In genomic region chr10:79285315-79286185, GRCh38 we compare ENCODE assay signal across 8 cellular contexts.
DNase-seq lines count a peak whose midpoint lies in the region; ATAC-seq and TF ChIP-seq lines count a peak whose summit lies in the region.

No MANE protein-coding gene starts in this region.

- no peaks in the 10 kb centered on the region for H3K79me1 ChIP-seq in mesendoderm (ENCODE audit: low read length)

- intact Hi-C loops in CD14-positive monocyte (cut with micrococcal nuclease), result loop anchor here in 1 of 2 donors (10.0 kb wide), 1 partner anchor 159 kb away; the partner anchor contains the start of gene ZCCHC24
- intact Hi-C loops in sigmoid colon (cut with DNase I), result no loop called here

- no peak overlapping the region for H2BK5ac ChIP-seq in mesendoderm (ENCODE audit: low read length)

- no peak overlapping the region for H2BK15ac ChIP-seq in mesendoderm (replicated peaks; ENCODE audit: low read depth)

- no peak overlapping the region for H3K23ac ChIP-seq in mesendoderm (ENCODE audit: low read length)

- H4K8ac ChIP-seq in mesendoderm (ENCODE audit: low read depth, low read length), result no peak overlapping the region

- no peaks in the 10 kb centered on the region for H3K79me2 ChIP-seq in mesendoderm (ENCODE audit: control insufficient read depth, insufficient read depth, low read length)

- H3K4me3 Mint-ChIP-seq in CD14-positive monocyte (peak overlapping the region; percentile 52 to 76), type B pancreatic cell (no peak overlapping the region)
- H3K4me3 Mint-ChIP-seq in activated naive CD8-positive, alpha-beta T cell treated with anti-CD3 and anti-CD28 coated beads, Interleukin-2, amount 50 U/mL, for 24 hours, result peak overlapping the region; percentile 58

- H3K9me3 ChIP-seq in sigmoid colon (no peaks in the 10 kb centered on the region), WERI-Rb-1 (ENCODE audit: severe bottlenecking) (no peaks in the 10 kb centered on the region)

- TF ChIP-seq POLR2A in sigmoid colon (IDR thresholded peaks at IDR 0.05), result no peak

- H2BK120ac ChIP-seq in mesendoderm (ENCODE audit: low read depth, low read length), result no peak overlapping the region

- DNase-seq in CD14-positive monocyte (ENCODE audit: low spot score), result no peak
- DNase-seq in activated naive CD8-positive, alpha-beta T cell treated with anti-CD3 and anti-CD28 coated beads, Interleukin-2, amount 50 U/mL, for 24 hours, result peak; percentile 49
- DNase-seq in sigmoid colon, result no peak
- no peak for DNase-seq in mesendoderm
- no peak for DNase-seq in type B pancreatic cell (ENCODE audit: extremely low spot score, unreplicated experiment)
- DNase-seq in WERI-Rb-1, result no peak

- H3K9ac ChIP-seq in mesendoderm (ENCODE audit: low read length), result no peak overlapping the region

- H3K4me3 ChIP-seq in sigmoid colon, result no peak overlapping the region
- no peak overlapping the region for H3K4me3 ChIP-seq in mesendoderm (ENCODE audit: low read length)
- no peak overlapping the region for H3K4me3 ChIP-seq in WERI-Rb-1 (ENCODE audit: low read depth, low read length)

- no peak for TF ChIP-seq EP300 in sigmoid colon (IDR thresholded peaks at IDR 0.05)

- H3K27me3 ChIP-seq in sigmoid colon (no peaks in the 10 kb centered on the region), mesendoderm (ENCODE audit: insufficient read depth, low read length, poor library complexity) (no peaks in the 10 kb centered on the region), WERI-Rb-1 (ENCODE audit: insufficient read depth, low read depth, severe bottlenecking) (no peaks in the 10 kb centered on the region)

- no peak overlapping the region for H3K4ac ChIP-seq in mesendoderm (ENCODE audit: low read depth, low read length)

- H3K27ac Mint-ChIP-seq in CD14-positive monocyte (peak overlapping the region; percentile 94 to 99 (median 99)), type B pancreatic cell (no peak overlapping the region)
- H3K27ac Mint-ChIP-seq in activated naive CD8-positive, alpha-beta T cell treated with anti-CD3 and anti-CD28 coated beads, Interleukin-2, amount 50 U/mL, for 24 hours, result peak overlapping the region; percentile 79

- H3K27ac ChIP-seq in sigmoid colon, result peak overlapping the region; percentile 59 to 72 (median 62)
- H3K27ac ChIP-seq in mesendoderm (ENCODE audit: low read depth, low read length), result no peak overlapping the region
- H3K27ac ChIP-seq in WERI-Rb-1, result no peak overlapping the region

- no peak overlapping the region for H4K5ac ChIP-seq in mesendoderm (ENCODE audit: low read length)

- no peak overlapping the region for H3K4me2 ChIP-seq in mesendoderm (ENCODE audit: low read length)

- peaks cover 0 to 49% (median 16%) of the 10 kb centered on the region in 4 donors for H3K36me3 ChIP-seq in sigmoid colon
- H3K36me3 ChIP-seq in mesendoderm (ENCODE audit: control insufficient read depth, insufficient read depth, low read length), result peaks cover 2% of the 10 kb centered on the region
- H3K36me3 ChIP-seq in WERI-Rb-1, result peaks cover 70% of the 10 kb centered on the region

- H3K27me3 Mint-ChIP-seq in CD14-positive monocyte (ENCODE audit: low read depth in 3 of 3), result peaks cover 0 to 4% (median 3%) of the 10 kb centered on the region in 3 donors
- H3K27me3 Mint-ChIP-seq in activated naive CD8-positive, alpha-beta T cell treated with anti-CD3 and anti-CD28 coated beads, Interleukin-2, amount 50 U/mL, for 24 hours, result no peaks in the 10 kb centered on the region
- no peaks in the 10 kb centered on the region for H3K27me3 Mint-ChIP-seq in type B pancreatic cell

- H3K36me3 Mint-ChIP-seq in CD14-positive monocyte (peaks cover 73 to 86% of the 10 kb centered on the region in 2 donors), type B pancreatic cell (peaks cover 21% of the 10 kb centered on the region)
- H3K36me3 Mint-ChIP-seq in activated naive CD8-positive, alpha-beta T cell treated with anti-CD3 and anti-CD28 coated beads, Interleukin-2, amount 50 U/mL, for 24 hours (ENCODE audit: low read depth), result peaks cover 14% of the 10 kb centered on the region

- H2AK5ac ChIP-seq in mesendoderm (ENCODE audit: low read length), result no peak overlapping the region

- H3K4me1 ChIP-seq in sigmoid colon (peaks cover 0 to 53% (median 43%) of the 10 kb centered on the region in 4 donors), mesendoderm (ENCODE audit: control insufficient read depth, low read depth, low read length) (no peaks in the 10 kb centered on the region)

- peaks cover 83% of the 10 kb centered on the region for H3K4me1 Mint-ChIP-seq in CD14-positive monocyte
- peaks cover 48% of the 10 kb centered on the region for H3K4me1 Mint-ChIP-seq in activated naive CD8-positive, alpha-beta T cell treated with anti-CD3 and anti-CD28 coated beads, Interleukin-2, amount 50 U/mL, for 24 hours
- peaks cover 42% of the 10 kb centered on the region for H3K4me1 Mint-ChIP-seq in type B pancreatic cell (ENCODE audit: unreplicated experiment)

- WGBS in sigmoid colon, 2 donors, result 67 to 83% methylated on average over 12 of the region's 12 CpGs
- WGBS in mesendoderm (ENCODE audit: extremely low coverage, insufficient coverage, low lambda C conversion rate), result no CpG with 5 or more reads among the region's 12 CpGs

- H3K9me3 Mint-ChIP-seq in CD14-positive monocyte (peaks cover 0 to 2% (median 0%) of the 10 kb centered on the region in 7 donors), type B pancreatic cell (no peaks in the 10 kb centered on the region)
- no peaks in the 10 kb centered on the region for H3K9me3 Mint-ChIP-seq in activated naive CD8-positive, alpha-beta T cell treated with anti-CD3 and anti-CD28 coated beads, Interleukin-2, amount 50 U/mL, for 24 hours

- no peak overlapping the region for H3K18ac ChIP-seq in mesendoderm (ENCODE audit: low read length)

- ATAC-seq in GM19351 (IDR thresholded peaks at IDR 0.05; ENCODE audit: unreplicated experiment) (peak; percentile 73), HG03354 (IDR thresholded peaks at IDR 0.05; ENCODE audit: poor library complexity, severe bottlenecking, unreplicated experiment) (peak; percentile 62)
- ATAC-seq in activated naive CD8-positive, alpha-beta T cell treated with anti-CD3 and anti-CD28 coated beads, Interleukin-2, amount 50 U/mL, for 24 hours, result peak; percentile 74

- TF ChIP-seq CTCF in CD14-positive monocyte (IDR thresholded peaks at IDR 0.05) (no peak), sigmoid colon (IDR thresholded peaks at IDR 0.05) (no peak), type B pancreatic cell (conservative IDR thresholded peaks at IDR 0.05) (no peak), WERI-Rb-1 (IDR thresholded peaks at IDR 0.05; ENCODE audit: low read depth, low read length) (no peak)

- H3K56ac ChIP-seq in mesendoderm (ENCODE audit: low read length), result no peak overlapping the region

Comparison
In these comparisons a context has a peak if more than half of its experiments do, and no peak if none do; other contexts are left out.
1. H3K27ac ChIP-seq: peak in sigmoid colon (4 of 4); none in mesendoderm (single experiment) and WERI-Rb-1 (single experiment).
2. Peak in every context shown above with its lines, with median percentiles within 50 percentile points of each other: ATAC-seq.